Comparison of ENCODE assay signal across 20 cellular contexts in genomic region chr1:205744403-205744802, GRCh38. TPM values are rescaled to one million over a fixed set of nuclear protein-coding genes. Genes with fewer than 3 reads are reported as not detected.
DNase-seq lines count a peak whose midpoint lies in the region; ATAC-seq, FAIRE-seq and TF ChIP-seq lines count a peak whose summit lies in the region.
"Had no signal": no experiment of that assay in that cellular context is flagged by ENCODE, and none has a peak within 500 bp of the region (broad histone marks: within the 10 kb centered on the region; RNA-seq: fewer than 3 reads in every experiment).

No MANE protein-coding gene starts in this region.

- peak overlapping the region; percentile 57 for H3K27ac Mint-ChIP-seq in stimulated activated memory B cell treated with anti-CD40 and anti-IgM and Interleukin-4, amounts not matched to agents 10 μg/mL and 1 μg/mL and 100 μg/mL, for 72 hours

- H3K4me1 Mint-ChIP-seq in stimulated activated memory B cell treated with anti-CD40 and anti-IgM and Interleukin-4, amounts not matched to agents 10 μg/mL and 1 μg/mL and 100 μg/mL, for 72 hours: peaks cover 57% of the 10 kb centered on the region

- no peak for TF ChIP-seq RAD21 in H1 (IDR thresholded peaks at IDR 0.05 in 1 of 2, conservative IDR thresholded peaks at IDR 0.05 in 1 of 2; ENCODE audit: low read depth in 2 of 2, low read length in 2 of 2)

- H4K20me1 ChIP-seq in OCI-LY3 (ENCODE audit: insufficient read depth, low read length): peaks cover 89% of the 10 kb centered on the region
- peaks cover 34 to 47% of the 10 kb centered on the region in 2 experiments for H4K20me1 ChIP-seq in H1 (replicated peaks in 1 of 2; ENCODE audit: control insufficient read depth in 1 of 2, insufficient read depth in 2 of 2, low read length in 2 of 2)

- no peak overlapping the region for H2AK5ac ChIP-seq in H1 (ENCODE audit: low read depth, low read length)

- H3K4me3 ChIP-seq in left ventricle myocardium inferior (no peak overlapping the region), heart left ventricle (no peak overlapping the region), OCI-LY3 (ENCODE audit: low read length) (peak overlapping the region; percentile 64), H1 (ENCODE audit: extremely low read depth in 1 of 4, insufficient read depth in 2 of 4, low read depth in 3 of 4, low read length in 4 of 4) (peak overlapping the region in 1 of 4 experiments; percentile 25; a peak in 1 of 8 replicates)
- H3K4me3 ChIP-seq in effector memory CD4-positive, alpha-beta T cell (ENCODE audit: insufficient read depth, low read depth, low read length, poor library complexity, severe bottlenecking): no peak overlapping the region
- H3K4me3 ChIP-seq: Peyer's patch had no signal

- H3K36me3 ChIP-seq in left ventricle myocardium inferior (peaks cover 5% of the 10 kb centered on the region), heart left ventricle (peaks cover 0 to 16% (median 7%) of the 10 kb centered on the region in 9 donors), OCI-LY3 (replicated peaks; ENCODE audit: low read depth, low read length) (peaks cover 59% of the 10 kb centered on the region), H1 (ENCODE audit: control insufficient read depth in 2 of 4, insufficient read depth in 4 of 4, low read length in 3 of 4) (peaks cover 0 to 10% (median 2%) of the 10 kb centered on the region in 4 experiments; a peak in 3 of 8 replicates)
- no peaks in the 10 kb centered on the region for H3K36me3 ChIP-seq in effector memory CD4-positive, alpha-beta T cell (ENCODE audit: control insufficient read depth, insufficient read depth, low read length)
- H3K36me3 ChIP-seq: Peyer's patch had no signal

- no peak overlapping the region for H2BK15ac ChIP-seq in H1 (ENCODE audit: low read length)

- DNase-seq in left ventricle myocardium inferior (no peak), heart left ventricle (no peak), H1 (ENCODE audit: low read depth in 1 of 2, low spot score in 2 of 2) (no peak), NCI-H2227 treated with DMSO at 0.1 percent for 48 hours (lab: John Stamatoyannopoulos, UW) (no peak), HuH-7.5 (ENCODE audit: low spot score) (no peak)
- no peak for DNase-seq in effector memory CD4-positive, alpha-beta T cell
- DNase-seq: COR-L47, DMS53, NCI-H1092, NCI-H1694, NCI-H446 treated with DMSO at 0.1 percent for 48 hours, NCI-H748 treated with DMSO at 0.1 percent for 48 hours, Peyer's patch, SHP77 had no signal

- no peak overlapping the region for H3K14ac ChIP-seq in H1 (ENCODE audit: insufficient read length)

- peak overlapping the region; percentile 23; the same call in 1 of the 2 replicates for H3K9ac ChIP-seq in OCI-LY3 (ENCODE audit: low read length)
- no peak overlapping the region for H3K9ac ChIP-seq in H1 (replicated peaks in 1 of 4; ENCODE audit: extremely low read depth in 1 of 4, low read depth in 3 of 4, low read length in 3 of 4)

- H3K79me1 ChIP-seq in H1 (ENCODE audit: low read depth, low read length): no peaks in the 10 kb centered on the region

- H2AFZ ChIP-seq in OCI-LY3 (ENCODE audit: low read depth, low read length) (no peak overlapping the region), H1 (ENCODE audit: low read length) (no peak overlapping the region)

- H3K4ac ChIP-seq in H1 (replicated peaks; ENCODE audit: insufficient read length, low read depth, low read length): no peak overlapping the region

- no peaks in the 10 kb centered on the region for H3K27me3 Mint-ChIP-seq in stimulated activated memory B cell treated with anti-CD40 and anti-IgM and Interleukin-4, amounts not matched to agents 10 μg/mL and 1 μg/mL and 100 μg/mL, for 72 hours

- H3K27ac ChIP-seq in left ventricle myocardium inferior (replicated peaks) (peak overlapping the region; percentile 59), heart left ventricle (peak overlapping the region in 2 of 12 donors; percentile 26 to 49), OCI-LY3 (ENCODE audit: low read length) (peak overlapping the region; percentile 65), H1 (ENCODE audit: low read depth, low read length) (no peak overlapping the region)
- H3K27ac ChIP-seq in effector memory CD4-positive, alpha-beta T cell (ENCODE audit: insufficient read depth, low read length, poor library complexity, severe bottlenecking): no peak overlapping the region
- H3K27ac ChIP-seq: C4-2B, Peyer's patch had no signal

- no peak for ATAC-seq in heart left ventricle
- no peak for ATAC-seq in stimulated activated memory B cell treated with anti-CD40 and anti-IgM and Interleukin-4, amounts not matched to agents 10 μg/mL and 1 μg/mL and 100 μg/mL, for 72 hours

- no peaks in the 10 kb centered on the region for H3K9me3 ChIP-seq in left ventricle myocardium inferior (replicated peaks)
- H3K9me3 ChIP-seq in heart left ventricle: no peaks in the 10 kb centered on the region
- H3K9me3 ChIP-seq in OCI-LY3 (ENCODE audit: insufficient read depth, low read length): no peaks in the 10 kb centered on the region
- no peaks in the 10 kb centered on the region for H3K9me3 ChIP-seq in H1 (ENCODE audit: insufficient read depth in 2 of 2, low read depth in 1 of 2, low read length in 1 of 2)
- H3K9me3 ChIP-seq in effector memory CD4-positive, alpha-beta T cell (ENCODE audit: control insufficient read depth, low read length): no peaks in the 10 kb centered on the region
- H3K9me3 ChIP-seq: Peyer's patch had no signal

- TF ChIP-seq EP300 in H1 (IDR thresholded peaks at IDR 0.05; ENCODE audit: borderline replicate concordance in 1 of 2, low read depth in 2 of 2, low read length in 2 of 2): no peak

- H3K56ac ChIP-seq in H1 (replicated peaks; ENCODE audit: insufficient read length, low read depth, low read length): no peak overlapping the region

- H2BK12ac ChIP-seq in H1 (ENCODE audit: low read depth, low read length): no peak overlapping the region

- peaks cover 100% of the 10 kb centered on the region for H3K79me2 ChIP-seq in OCI-LY3 (ENCODE audit: low read length)
- peaks cover 55 to 96% of the 10 kb centered on the region in 2 experiments for H3K79me2 ChIP-seq in H1 (ENCODE audit: control insufficient read depth in 1 of 2, insufficient read depth in 2 of 2, low read length in 2 of 2)

- H3K4me3 Mint-ChIP-seq in stimulated activated memory B cell treated with anti-CD40 and anti-IgM and Interleukin-4, amounts not matched to agents 10 μg/mL and 1 μg/mL and 100 μg/mL, for 72 hours: no peak overlapping the region

- peaks cover 20% of the 10 kb centered on the region for H3K36me3 Mint-ChIP-seq in stimulated activated memory B cell treated with anti-CD40 and anti-IgM and Interleukin-4, amounts not matched to agents 10 μg/mL and 1 μg/mL and 100 μg/mL, for 72 hours

- 92 to 97% (median 94%) methylated on average over 7 to 8 of the region's 8 CpGs for WGBS in heart left ventricle, 4 donors
- WGBS in H1 (ENCODE audit: extremely low coverage in 1 of 2, insufficient coverage in 1 of 2, insufficient read length in 1 of 2, insufficient replicate concordance in 2 of 2, low coverage in 1 of 2, low lambda C conversion rate in 2 of 2, missing lambda C conversion rate in 1 of 2), 2 experiments: 90% methylated on average over 2 of the region's 8 CpGs; no CpG with 5 or more reads in 1 of the 2 experiments

- no peak overlapping the region for H2BK5ac ChIP-seq in H1 (ENCODE audit: low read depth, low read length)

- no peak overlapping the region for H2BK20ac ChIP-seq in H1 (ENCODE audit: low read length)

- H4K5ac ChIP-seq in H1 (ENCODE audit: insufficient read length, low read depth, low read length): no peak overlapping the region

- TF ChIP-seq POLR2A in heart left ventricle (IDR thresholded peaks at IDR 0.05) (no peak), H1 (IDR thresholded peaks at IDR 0.05; ENCODE audit: control extremely low read depth in 1 of 2, low read depth in 2 of 2, low read length in 2 of 2) (no peak)

- H3K27me3 ChIP-seq in left ventricle myocardium inferior (ENCODE audit: low read depth): no peaks in the 10 kb centered on the region
- no peaks in the 10 kb centered on the region for H3K27me3 ChIP-seq in heart left ventricle
- H3K27me3 ChIP-seq in OCI-LY3 (ENCODE audit: low read depth, low read length): no peaks in the 10 kb centered on the region
- H3K27me3 ChIP-seq in H1 (replicated peaks in 1 of 4; ENCODE audit: control insufficient read depth in 3 of 4, extremely low read depth in 1 of 4, insufficient read depth in 3 of 4, low read length in 3 of 4): no peaks in the 10 kb centered on the region
- H3K27me3 ChIP-seq in effector memory CD4-positive, alpha-beta T cell (replicated peaks; ENCODE audit: control insufficient read depth, insufficient read depth, low read length, poor library complexity, severe bottlenecking): no peaks in the 10 kb centered on the region
- H3K27me3 ChIP-seq: Peyer's patch had no signal

- CTCF ChIA-PET in H1 (lab: Charles Lee; ENCODE audit: partially characterized antibody): interaction anchor here (2.0 to 3.1 kb wide), 2 partner anchors 33 to 85 kb away, joined by 10 to 12 read pairs; no protein-coding TSS in a partner anchor

- H4K8ac ChIP-seq in H1 (ENCODE audit: extremely low read depth, insufficient read depth, low read length): no peak overlapping the region

- peak overlapping the region; percentile 76 for H3K4me2 ChIP-seq in OCI-LY3 (ENCODE audit: low read length)
- H3K4me2 ChIP-seq in H1 (ENCODE audit: insufficient read depth in 1 of 2, low read depth in 2 of 2, low read length in 2 of 2): peak overlapping the region; percentile 9 to 10; a peak in 2 of 4 replicates

- H3K4me1 ChIP-seq in left ventricle myocardium inferior (peaks cover 81% of the 10 kb centered on the region), heart left ventricle (peaks cover 8 to 75% (median 44%) of the 10 kb centered on the region in 12 donors), OCI-LY3 (ENCODE audit: low read length) (peaks cover 65% of the 10 kb centered on the region), H1 (replicated peaks in 1 of 4; ENCODE audit: control insufficient read depth in 3 of 4, insufficient read depth in 4 of 4, low read length in 3 of 4) (peaks cover 3 to 16% (median 11%) of the 10 kb centered on the region in 4 experiments; a peak in 5 of 7 replicates)
- peaks cover 12% of the 10 kb centered on the region for H3K4me1 ChIP-seq in effector memory CD4-positive, alpha-beta T cell (ENCODE audit: control insufficient read depth, insufficient read depth, low read length, poor library complexity, severe bottlenecking)

- POLR2A ChIA-PET in H1 (lab: Charles Lee; ENCODE audit: partially characterized antibody): interaction anchor here (0.6 to 4.2 kb wide), 9 partner anchors 10 to 426 kb away, joined by 3 to 61 read pairs (median 3); no protein-coding TSS in a partner anchor

- H3K23me2 ChIP-seq in H1 (ENCODE audit: low read depth, low read length): peaks cover 3% of the 10 kb centered on the region; the same call in 1 of the 2 replicates

- TF ChIP-seq CTCF in left ventricle myocardium inferior (IDR thresholded peaks at IDR 0.05; ENCODE audit: borderline replicate concordance): no peak
- no peak for TF ChIP-seq CTCF in heart left ventricle (IDR thresholded peaks at IDR 0.05)
- TF ChIP-seq CTCF in OCI-LY3 (IDR thresholded peaks at IDR 0.05; ENCODE audit: low read depth, low read length): no peak
- TF ChIP-seq CTCF in H1 (IDR thresholded peaks at IDR 0.05; ENCODE audit: control extremely low read depth in 1 of 3, insufficient read depth in 1 of 3, low read depth in 1 of 3, low read length in 3 of 3): no peak

- H3K9me3 Mint-ChIP-seq in stimulated activated memory B cell treated with anti-CD40 and anti-IgM and Interleukin-4, amounts not matched to agents 10 μg/mL and 1 μg/mL and 100 μg/mL, for 72 hours: no peaks in the 10 kb centered on the region

- H3K18ac ChIP-seq in H1 (ENCODE audit: extremely low read depth, low read length): no peak overlapping the region

- FAIRE-seq in H1 (lab: Jason Lieb, UNC): no peak
- FAIRE-seq: A204.1, GM12891, GM19239 had no signal

- intact Hi-C loops in left ventricle myocardium inferior (cut with micrococcal nuclease): no loop called here
- intact Hi-C loops in heart left ventricle (cut with DNase I): no loop called here

- no peak overlapping the region for H3K23ac ChIP-seq in H1 (ENCODE audit: insufficient read length)

- no peak overlapping the region for H2BK120ac ChIP-seq in H1 (replicated peaks; ENCODE audit: low read depth, low read length)

- no peak overlapping the region for H4K91ac ChIP-seq in H1 (replicated peaks; ENCODE audit: insufficient read length, low read length)

RNA-seq across cellular contexts. Expression of gene NUCKS1, which starts 5.6 kb away (rescaled TPM):
- total RNA-seq in left ventricle myocardium inferior (217 TPM), heart left ventricle (100 to 1,000 TPM in 8 of 9 donors, 10 to 100 TPM in 1; 83.8 to 240 (median 198) TPM)
- polyA plus RNA-seq in heart left ventricle (10 to 100 TPM; 73.4 to 75.3 TPM), H1 (2011; rRNA removed) (76.7 and 126 TPM in 2 replicates)
- 461 and 492 TPM in 2 replicates for total RNA-seq in H1 (2021; fragmentation: NEBNext Ultra II Directional; extraction: Animal tissue kit (Norgen Biotek cat#: 25700))
- 127 TPM for polyA plus RNA-seq in H1 (2011; cell fraction: cytosol; rRNA removed)
- 25.0 TPM for polyA plus RNA-seq in H1 (2011; cell fraction: nucleus; rRNA removed)
- polyA plus RNA-seq in H1 (2012, experiment 1 of 2): 126 to 194 TPM (median 138 TPM) in 4 replicates
- 86.0 TPM for polyA plus RNA-seq in H1 (2012, experiment 2 of 2)
- polyA plus RNA-seq in H1 (2013, experiment 1 of 2): 304 TPM
- polyA plus RNA-seq in H1 (2013, experiment 2 of 2): 309 TPM
- 251 and 290 TPM in 2 replicates for polyA minus RNA-seq in H1 (2011; rRNA and poly(A)+ RNA removed)
- polyA minus RNA-seq in H1 (2011; cell fraction: cytosol; rRNA and poly(A)+ RNA removed): 140 TPM
- 97.7 TPM for polyA minus RNA-seq in H1 (2011; cell fraction: nucleus; rRNA and poly(A)+ RNA removed)

RNA-seq across cellular contexts. Expression of gene RAB29, which starts 30.9 kb away (rescaled TPM):
- 13.7 TPM for total RNA-seq in left ventricle myocardium inferior
- 10 to 100 TPM; 13.8 to 26.0 (median 16.6) TPM for total RNA-seq in heart left ventricle
- 10 to 100 TPM in 1 of 2 donors, 1 to 10 TPM in 1; 6.5 to 13.1 TPM for polyA plus RNA-seq in heart left ventricle
- total RNA-seq in H1 (2021; fragmentation: NEBNext Ultra II Directional; extraction: Animal tissue kit (Norgen Biotek cat#: 25700)): 16.4 and 17.3 TPM in 2 replicates
- polyA plus RNA-seq in H1 (2011; rRNA removed): 9.7 and 10.1 TPM in 2 replicates
- 12.1 TPM for polyA plus RNA-seq in H1 (2011; cell fraction: cytosol; rRNA removed)
- polyA plus RNA-seq in H1 (2011; cell fraction: nucleus; rRNA removed): 8.5 TPM
- polyA plus RNA-seq in H1 (2012, experiment 1 of 2): 10.7 to 13.2 TPM (median 12.2 TPM) in 4 replicates
- 2.7 TPM for polyA plus RNA-seq in H1 (2012, experiment 2 of 2)
- 7.9 TPM for polyA plus RNA-seq in H1 (2013, experiment 1 of 2)
- polyA plus RNA-seq in H1 (2013, experiment 2 of 2): 7.3 TPM
- polyA minus RNA-seq in H1 (2011; rRNA and poly(A)+ RNA removed): 10.2 and 17.4 TPM in 2 replicates
- 5.2 TPM for polyA minus RNA-seq in H1 (2011; cell fraction: cytosol; rRNA and poly(A)+ RNA removed)
- 5.8 TPM for polyA minus RNA-seq in H1 (2011; cell fraction: nucleus; rRNA and poly(A)+ RNA removed)

Comparison
In these comparisons a context has a peak if more than half of its experiments do, and no peak if none do; other contexts are left out.
1. H3K27ac ChIP-seq: peak in left ventricle myocardium inferior (single experiment) and OCI-LY3 (single experiment); none in H1 (single experiment) and effector memory CD4-positive, alpha-beta T cell (single experiment).